Comparison of ENCODE assay signal across 9 cellular contexts in the genomic region with DNA sequence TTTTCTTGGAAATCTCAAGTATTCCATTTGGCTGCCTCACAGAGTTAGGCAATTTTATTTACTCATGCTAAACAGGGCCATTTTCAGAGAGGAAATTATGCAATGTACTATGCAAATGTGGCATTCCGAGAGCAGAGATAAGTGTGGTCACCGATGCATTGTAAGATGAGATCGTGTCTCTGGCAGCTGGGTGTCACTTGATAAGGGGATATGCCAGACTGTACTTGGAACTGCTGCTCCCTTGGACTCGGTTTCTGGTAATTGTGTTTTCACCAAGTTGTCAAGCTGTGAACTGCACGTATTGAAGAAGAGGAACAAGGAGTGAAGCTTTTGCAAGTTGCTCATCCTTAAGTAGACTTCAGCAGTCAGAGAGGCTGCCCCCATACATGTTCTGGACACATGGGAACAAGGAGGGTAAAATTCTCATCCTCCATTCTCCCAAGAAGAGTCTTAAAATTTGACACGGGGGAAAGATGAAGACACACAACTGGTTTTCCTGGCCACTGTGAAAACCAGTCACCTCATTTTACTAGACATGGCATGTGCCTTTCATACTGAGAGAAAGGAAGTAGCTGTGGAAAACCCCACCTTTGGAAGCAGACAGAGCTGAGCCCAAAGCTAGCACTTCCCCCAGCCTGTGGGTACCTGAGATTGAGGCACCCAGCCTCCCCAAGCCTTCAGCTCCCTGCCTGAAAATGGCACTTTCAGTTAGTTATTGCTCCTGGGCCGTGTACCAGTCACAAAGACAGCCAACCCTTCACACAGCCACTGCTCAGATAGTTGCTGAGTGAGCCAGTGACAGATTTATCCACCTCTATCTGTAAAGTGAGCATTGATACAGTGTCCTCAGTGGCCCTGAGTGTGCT.
DNase-seq lines count a peak whose midpoint lies in the region; ATAC-seq and TF ChIP-seq lines count a peak whose summit lies in the region.
"Had no signal": no experiment of that assay in that cellular context is flagged by ENCODE, and none has a peak within 500 bp of the region (broad histone marks: within the 10 kb centered on the region; RNA-seq: fewer than 3 reads in every experiment).

No MANE protein-coding gene starts in this region.

- no peak overlapping the region for H3K56ac ChIP-seq in H9 (ENCODE audit: insufficient read length, low read depth, low read length)

- no peak overlapping the region for H3K4ac ChIP-seq in H9 (ENCODE audit: low read depth, low read length)

- no peak overlapping the region for H3K14ac ChIP-seq in H9 (ENCODE audit: insufficient read depth, low read length)

- no peak overlapping the region for H2AK5ac ChIP-seq in H9 (ENCODE audit: insufficient read length, low read length)

- peaks cover 72% of the 10 kb centered on the region for H3K4me1 Mint-ChIP-seq in activated naive CD4-positive, alpha-beta T cell treated with anti-CD3 and anti-CD28 coated beads, Interleukin-2, amount 10 ng/mL, durations not matched to agents 7 days and 5 days
- H3K4me1 Mint-ChIP-seq in H9, result peaks cover 12 to 13% of the 10 kb centered on the region in 2 experiments

- no peaks in the 10 kb centered on the region for H3K4me1 ChIP-seq in H9 (ENCODE audit: insufficient read depth, low read length)

- no peaks in the 10 kb centered on the region for H4K20me1 ChIP-seq in H9 (ENCODE audit: control insufficient read depth, insufficient read depth, insufficient read length)

- no peaks in the 10 kb centered on the region for H3K79me1 ChIP-seq in H9 (ENCODE audit: insufficient read depth, low read depth, low read length, poor library complexity, severe bottlenecking)

- no peak overlapping the region for H4K8ac ChIP-seq in H9 (replicated peaks; ENCODE audit: insufficient read length, low read depth, low read length)

- H2BK12ac ChIP-seq in H9 (ENCODE audit: insufficient read length, low read depth, low read length), result no peak overlapping the region

- H3K36me3 Mint-ChIP-seq in activated naive CD4-positive, alpha-beta T cell treated with anti-CD3 and anti-CD28 coated beads, Interleukin-2, amount 10 ng/mL, durations not matched to agents 7 days and 5 days, result peaks cover 16% of the 10 kb centered on the region
- H3K36me3 Mint-ChIP-seq in H9 (ENCODE audit: insufficient read depth in 1 of 3, low read depth in 3 of 3), result peaks cover 0 to 3% (median 0%) of the 10 kb centered on the region in 3 experiments; a peak in 1 of 7 replicates

- no peaks in the 10 kb centered on the region for H3K23me2 ChIP-seq in H9 (ENCODE audit: insufficient read length, low read depth, low read length, poor library complexity, severe bottlenecking)

- H3K27ac ChIP-seq in H9 (ENCODE audit: insufficient read length, low read depth, low read length), result no peak overlapping the region

- no peak overlapping the region for H2BK5ac ChIP-seq in H9 (ENCODE audit: insufficient read length, low read length)

- H4K5ac ChIP-seq in H9 (ENCODE audit: insufficient read length, low read depth, low read length), result no peak overlapping the region

- H2BK120ac ChIP-seq in H9 (ENCODE audit: low read depth, low read length, poor library complexity, severe bottlenecking), result no peak overlapping the region

- intact Hi-C loops in left ventricle myocardium superior (cut with micrococcal nuclease), result no loop called here

- no peak overlapping the region for H3T11ph ChIP-seq in H9 (ENCODE audit: low read length)

- H3K4me3 Mint-ChIP-seq in activated naive CD4-positive, alpha-beta T cell treated with anti-CD3 and anti-CD28 coated beads, Interleukin-2, amount 10 ng/mL, durations not matched to agents 7 days and 5 days, result peak overlapping the region; percentile 7
- no peak overlapping the region for H3K4me3 Mint-ChIP-seq in H9

- no peaks in the 10 kb centered on the region for H3K27me3 Mint-ChIP-seq in activated naive CD4-positive, alpha-beta T cell treated with anti-CD3 and anti-CD28 coated beads, Interleukin-2, amount 10 ng/mL, durations not matched to agents 7 days and 5 days
- no peaks in the 10 kb centered on the region for H3K27me3 Mint-ChIP-seq in H9 (ENCODE audit: low read depth)

- CTCF ChIA-PET in activated naive CD4-positive, alpha-beta T cell treated with anti-CD3 and anti-CD28 coated beads, Interleukin-2, amount 10 ng/mL, durations not matched to agents 7 days and 5 days (lab: Charles Lee), result interaction anchor here (0.6 to 1.9 kb wide), 5 partner anchors 9 to 150 kb away, joined by 3 to 9 read pairs (median 3); no protein-coding TSS in a partner anchor

- no peak overlapping the region for H2BK20ac ChIP-seq in H9 (ENCODE audit: low read depth, low read length, poor library complexity, severe bottlenecking)

- DNase-seq in AG09309 (ENCODE audit: low read depth), result peak; percentile 86
- DNase-seq in NCI-H2196 treated with DMSO at 0.1 percent for 48 hours (lab: John Stamatoyannopoulos, UW; ENCODE audit: unreplicated experiment), result peak; percentile 62
- DNase-seq in activated naive CD4-positive, alpha-beta T cell treated with anti-CD3 and anti-CD28 coated beads, Interleukin-2, amount 10 ng/mL, durations not matched to agents 7 days and 5 days, result peak; percentile 54
- no peak for DNase-seq in left ventricle myocardium superior
- DNase-seq in stimulated activated CD4-positive, alpha-beta T cell treated with anti-CD3 and anti-CD28 coated beads, Interleukin-1b, Interleukin-23, amount 100 ng/mL, for 48 hours, result peak; percentile 55
- no peak for DNase-seq in H9

- H3K9me3 ChIP-seq in H9 (ENCODE audit: control insufficient read depth, low read depth, low read length), result no peaks in the 10 kb centered on the region

- ATAC-seq in GM18868 (IDR thresholded peaks at IDR 0.05; ENCODE audit: unreplicated experiment), result peak; percentile 68
- peak; percentile 79 for ATAC-seq in HG03066 (IDR thresholded peaks at IDR 0.05; ENCODE audit: low read depth, unreplicated experiment)
- peak; percentile 70 for ATAC-seq in left ventricle myocardium superior
- ATAC-seq: HCT116 had no signal

- H3K27ac Mint-ChIP-seq in activated naive CD4-positive, alpha-beta T cell treated with anti-CD3 and anti-CD28 coated beads, Interleukin-2, amount 10 ng/mL, durations not matched to agents 7 days and 5 days, result peak overlapping the region; percentile 88
- H3K27ac Mint-ChIP-seq in H9, result no peak overlapping the region; a peak in 1 of 7 replicates

- H2BK15ac ChIP-seq in H9 (ENCODE audit: low read depth, low read length), result no peak overlapping the region

- H3K9ac ChIP-seq in H9 (ENCODE audit: extremely low read depth, insufficient read length, low read length), result no peak overlapping the region

- H3K23ac ChIP-seq in H9 (ENCODE audit: insufficient read length, low read depth, low read length), result no peak overlapping the region

- H4K91ac ChIP-seq in H9 (ENCODE audit: insufficient read length, low read depth, low read length), result no peak overlapping the region

- H3K9me3 Mint-ChIP-seq in activated naive CD4-positive, alpha-beta T cell treated with anti-CD3 and anti-CD28 coated beads, Interleukin-2, amount 10 ng/mL, durations not matched to agents 7 days and 5 days, result no peaks in the 10 kb centered on the region
- H3K9me3 Mint-ChIP-seq in H9, result no peaks in the 10 kb centered on the region

- no CpG with 5 or more reads among the region's 7 CpGs for WGBS in H9 (ENCODE audit: extremely low coverage, insufficient read length, low lambda C conversion rate)

- H3K79me2 ChIP-seq in H9 (ENCODE audit: insufficient read depth, low read length), result no peaks in the 10 kb centered on the region

- H2AFZ ChIP-seq in H9 (ENCODE audit: low read length), result no peak overlapping the region

- no peak overlapping the region for H3K18ac ChIP-seq in H9 (ENCODE audit: insufficient read length, low read depth, low read length)

- no peak overlapping the region for H3K4me2 ChIP-seq in H9 (ENCODE audit: insufficient read depth, insufficient read length, low read length)

- no peak for TF ChIP-seq CTCF in AG09309 (IDR thresholded peaks at IDR 0.05; ENCODE audit: control insufficient read depth, insufficient read depth, low read depth, low read length, missing control alignments)
- no peak for TF ChIP-seq CTCF in H9 (conservative IDR thresholded peaks at IDR 0.05)

- H3K4me3 ChIP-seq in AG09309 (ENCODE audit: control insufficient read depth, low read depth, low read length), result no peak overlapping the region

- H3K27me3 ChIP-seq in H9 (ENCODE audit: insufficient read depth, low read length), result no peaks in the 10 kb centered on the region

Comparison
In these comparisons a context has a peak if more than half of its experiments do, and no peak if none do; other contexts are left out.
1. DNase-seq: peak in AG09309 (single experiment), NCI-H2196 treated with DMSO at 0.1 percent for 48 hours (single experiment), activated naive CD4-positive, alpha-beta T cell treated with anti-CD3 and anti-CD28 coated beads, Interleukin-2, amount 10 ng/mL, durations not matched to agents 7 days and 5 days (single experiment) and stimulated activated CD4-positive, alpha-beta T cell treated with anti-CD3 and anti-CD28 coated beads, Interleukin-1b, Interleukin-23, amount 100 ng/mL, for 48 hours (single experiment); none in left ventricle myocardium superior (single experiment) and H9 (single experiment).
2. Peak in every context shown above with its lines, with median percentiles within 50 percentile points of each other: ATAC-seq.